ENCODE assay signal across 16 cellular contexts in the genomic region with DNA sequence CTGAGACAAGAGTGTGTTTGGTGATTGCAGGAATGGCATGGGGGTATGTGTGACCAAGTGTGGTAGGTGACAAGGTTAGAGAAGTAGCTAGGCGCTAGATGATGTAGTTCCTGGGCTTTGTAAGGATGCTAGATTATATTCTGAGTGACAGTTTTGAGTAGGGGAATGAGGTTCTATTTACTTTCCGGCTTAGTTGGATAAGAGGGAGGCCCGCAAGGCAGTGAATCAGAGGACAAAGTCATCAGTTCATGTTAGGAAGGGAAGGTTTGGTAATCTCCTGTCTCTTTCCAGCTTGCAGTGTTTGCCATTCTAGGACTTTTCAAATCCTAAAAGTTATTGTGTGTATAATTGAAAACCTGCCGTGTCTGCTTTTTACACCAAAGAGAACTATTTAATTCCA. TPM values are rescaled to one million over a fixed set of nuclear protein-coding genes. Genes with fewer than 3 reads are reported as not detected.
DNase-seq lines count a peak whose midpoint lies in the region; ATAC-seq, FAIRE-seq and TF ChIP-seq lines count a peak whose summit lies in the region.
"Had no signal": no experiment of that assay in that cellular context is flagged by ENCODE, and none has a peak within 500 bp of the region (broad histone marks: within the 10 kb centered on the region; RNA-seq: fewer than 3 reads in every experiment).

No MANE protein-coding gene starts in this region.

- intact Hi-C loops in body of pancreas (cut with DNase I), result no loop called here

- FAIRE-seq in A549 (lab: Jason Lieb, UNC), result no peak

- H3K27me3 Mint-ChIP-seq in activated T-cell treated with anti-CD3 and anti-CD28 coated beads, Interleukin-2, amount 50 U/mL, for 4 hours (ENCODE audit: low read depth), result peaks cover 5% of the 10 kb centered on the region
- no peaks in the 10 kb centered on the region for H3K27me3 Mint-ChIP-seq in activated naive CD8-positive, alpha-beta T cell treated with anti-CD3 and anti-CD28 coated beads for 36 hours
- H3K27me3 Mint-ChIP-seq: IgD-negative memory B cell had no signal

- in situ Hi-C loops in brain microvascular endothelial cell (cut with HindIII; ENCODE audit: low pct_ligation_motif_present, low sequenced_read_pairs), result no loop called here

- H3K36me3 ChIP-seq in brain microvascular endothelial cell (replicated peaks), result no peaks in the 10 kb centered on the region
- no peaks in the 10 kb centered on the region for H3K36me3 ChIP-seq in body of pancreas (replicated peaks in 1 of 2; ENCODE audit: insufficient read depth in 1 of 2, low read depth in 2 of 2)
- H3K36me3 ChIP-seq: BLaER1 had no signal

- no peak overlapping the region for H3K4me3 Mint-ChIP-seq in activated T-cell treated with anti-CD3 and anti-CD28 coated beads, Interleukin-2, amount 50 U/mL, for 4 hours
- H3K4me3 Mint-ChIP-seq in activated naive CD8-positive, alpha-beta T cell treated with anti-CD3 and anti-CD28 coated beads for 36 hours, result no peak overlapping the region
- H3K4me3 Mint-ChIP-seq: CD8-positive, alpha-beta T cell; IgD-negative memory B cell had no signal

- TF ChIP-seq RAD21 in A549 (conservative IDR thresholded peaks at IDR 0.05 in 1 of 2, IDR thresholded peaks at IDR 0.05 in 1 of 2), result no peak

- POLR2A ChIA-PET in A549 (lab: Yijun Ruan, JAX), result no interaction called here

- TF ChIP-seq CTCF in A549 (IDR thresholded peaks at IDR 0.05), result no peak
- no peak for TF ChIP-seq CTCF in brain microvascular endothelial cell (IDR thresholded peaks at IDR 0.05; ENCODE audit: low read depth, low read length, missing control alignments)
- no peak for TF ChIP-seq CTCF in body of pancreas (IDR thresholded peaks at IDR 0.05)

- H3K4me1 Mint-ChIP-seq in activated T-cell treated with anti-CD3 and anti-CD28 coated beads, Interleukin-2, amount 50 U/mL, for 4 hours (ENCODE audit: low read depth), result no peaks in the 10 kb centered on the region
- peaks cover 2% of the 10 kb centered on the region for H3K4me1 Mint-ChIP-seq in activated naive CD8-positive, alpha-beta T cell treated with anti-CD3 and anti-CD28 coated beads for 36 hours
- H3K4me1 Mint-ChIP-seq: IgD-negative memory B cell had no signal

- H3K36me3 Mint-ChIP-seq in activated T-cell treated with anti-CD3 and anti-CD28 coated beads, Interleukin-2, amount 50 U/mL, for 4 hours (ENCODE audit: insufficient read depth), result no peaks in the 10 kb centered on the region
- no peaks in the 10 kb centered on the region for H3K36me3 Mint-ChIP-seq in activated naive CD8-positive, alpha-beta T cell treated with anti-CD3 and anti-CD28 coated beads for 36 hours
- H3K36me3 Mint-ChIP-seq: CD8-positive, alpha-beta T cell had no signal

- H3K9me3 Mint-ChIP-seq in activated T-cell treated with anti-CD3 and anti-CD28 coated beads, Interleukin-2, amount 50 U/mL, for 4 hours, result no peaks in the 10 kb centered on the region
- no peaks in the 10 kb centered on the region for H3K9me3 Mint-ChIP-seq in activated naive CD8-positive, alpha-beta T cell treated with anti-CD3 and anti-CD28 coated beads for 36 hours
- H3K9me3 Mint-ChIP-seq: CD8-positive, alpha-beta T cell had no signal

- WGBS in A549 (ENCODE audit: missing lambda C conversion rate), result 8% methylated on average over 4 of the region's 4 CpGs
- 51 to 60% methylated on average over 4 of the region's 4 CpGs for WGBS in body of pancreas, 2 donors

- H3K4me2 ChIP-seq in A549, result peak overlapping the region; percentile 45
- H3K4me2 ChIP-seq: BLaER1, PC-9 had no signal

- H3K9me3 ChIP-seq in A549 (no peaks in the 10 kb centered on the region), body of pancreas (no peaks in the 10 kb centered on the region)
- H3K9me3 ChIP-seq: BLaER1 had no signal

- H3K4me1 ChIP-seq in A549 (peaks cover 17% of the 10 kb centered on the region; the same call in 2 of the 3 replicates), body of pancreas (no peaks in the 10 kb centered on the region)
- H3K4me1 ChIP-seq: BLaER1 had no signal

- H3K27ac Mint-ChIP-seq in activated naive CD8-positive, alpha-beta T cell treated with anti-CD3 and anti-CD28 coated beads for 36 hours, result no peak overlapping the region
- H3K27ac Mint-ChIP-seq: CD8-positive, alpha-beta T cell; IgD-negative memory B cell had no signal

- ATAC-seq in A549 (peak; percentile 94 to 95), body of pancreas (no peak)
- ATAC-seq in activated T-cell treated with anti-CD3 and anti-CD28 coated beads, Interleukin-2, amount 50 U/mL, for 4 hours, result no peak
- ATAC-seq: CD8-positive, alpha-beta T cell; Right ventricle myocardium inferior had no signal

- H3K27me3 ChIP-seq in brain microvascular endothelial cell (replicated peaks), result no peaks in the 10 kb centered on the region
- no peaks in the 10 kb centered on the region for H3K27me3 ChIP-seq in body of pancreas
- H3K27me3 ChIP-seq: BLaER1 had no signal

- no peak for TF ChIP-seq POLR2A in A549 (IDR thresholded peaks at IDR 0.05; ENCODE audit: low read length)
- TF ChIP-seq POLR2A in body of pancreas (IDR thresholded peaks at IDR 0.05), result no peak

- DNase-seq in A549 (ENCODE audit: low read depth in 1 of 2, low spot score in 1 of 2), result peak; percentile 26 to 68
- peak; percentile 51 for DNase-seq in HuH-7.5 (ENCODE audit: low spot score)
- peak; percentile 14 for DNase-seq in brain microvascular endothelial cell
- DNase-seq in iris pigment epithelial cell (ENCODE audit: low read depth), result peak; percentile 46
- DNase-seq in activated T-cell treated with anti-CD3 and anti-CD28 coated beads, Interleukin-2, amount 50 U/mL, for 4 hours, result no peak
- DNase-seq in activated naive CD8-positive, alpha-beta T cell treated with anti-CD3 and anti-CD28 coated beads for 36 hours, result no peak
- no peak for DNase-seq in activated CD4-positive, alpha-beta T cell treated with anti-CD3 and anti-CD28 coated beads, Interleukin-2, amount 50 U/mL, for 48 hours
- DNase-seq in body of pancreas, result no peak
- DNase-seq: CD8-positive, alpha-beta T cell; EL; NCI-H1105 treated with DMSO at 0.1 percent for 48 hours; NCI-H187 treated with DMSO at 0.1 percent for 48 hours; PC-9 had no signal

- H3K27ac ChIP-seq in A549 (no peak overlapping the region), brain microvascular endothelial cell (no peak overlapping the region), body of pancreas (no peak overlapping the region)
- H3K27ac ChIP-seq: BLaER1, PC-9 had no signal

- no peak for TF ChIP-seq EP300 in A549 (IDR thresholded peaks at IDR 0.05)

- no peak overlapping the region for H3K4me3 ChIP-seq in A549
- no peak overlapping the region for H3K4me3 ChIP-seq in brain microvascular endothelial cell (ENCODE audit: low read depth, low read length)
- H3K4me3 ChIP-seq in body of pancreas, result no peak overlapping the region
- H3K4me3 ChIP-seq: BLaER1, PC-9 had no signal

- CTCF ChIA-PET in A549 (lab: Yijun Ruan, JAX), result interaction anchor here (0.6 kb wide), 1 partner anchor 448 kb away, joined by 3 read pairs; no protein-coding TSS in a partner anchor

TF ChIP-seq in A549, 52 proteins besides CTCF, POLR2A, EP300 and RAD21:
- no peak for TF ChIP-seq FOSL2 (IDR thresholded peaks at IDR 0.05)
- peak; percentile 19; the same call in 1 of the 2 replicates for TF ChIP-seq FOSL2 (CRISPR knock-in tag; IDR thresholded peaks at IDR 0.05)
- no peak for TF ChIP-seq TP53 (CRISPR knock-in tag; IDR thresholded peaks at IDR 0.05)
- TF ChIP-seq ZFP36 (IDR thresholded peaks at IDR 0.05; ENCODE audit: borderline replicate concordance, partially characterized antibody), result no peak
- TF ChIP-seq ZSCAN20 (CRISPR knock-in tag; IDR thresholded peaks at IDR 0.05), result no peak
- no peak for TF ChIP-seq FOXS1 (CRISPR knock-in tag; IDR thresholded peaks at IDR 0.05)
- no peak for TF ChIP-seq RFX5 (IDR thresholded peaks at IDR 0.05)
- TF ChIP-seq RCOR1 (IDR thresholded peaks at IDR 0.05; ENCODE audit: low read depth, low read length), result no peak
TF ChIP-seq in A549: peak in this region for 1.

RNA-seq across cellular contexts. Expression of a gene that starts 45.0 kb away (rescaled TPM):
- polyA plus RNA-seq in A549 (2011; rRNA removed), result 1.2 and 1.7 TPM in 2 replicates
- polyA plus RNA-seq in A549 (2012; cell fraction: cytosol; rRNA removed), result 0.61 and 0.87 TPM in 2 replicates
- polyA plus RNA-seq in A549 (2012; cell fraction: nucleus; rRNA removed), result 1.2 and 1.3 TPM in 2 replicates
- polyA plus RNA-seq in A549 (2017; fragmentation: RNase III; extraction: RNeasy Plus Mini Kit Qiagen cat#74134 plus additional on column Dnase treatment), result 0.68 to 0.91 TPM (median 0.70 TPM) in 3 replicates
- polyA minus RNA-seq in A549 (2011; rRNA and poly(A)+ RNA removed), result 0.73 and 1.2 TPM in 2 replicates
- total RNA-seq in activated T-cell treated with anti-CD3 and anti-CD28 coated beads, Interleukin-2, amount 50 U/mL, for 4 hours, result under 1 TPM; 0.15 to 0.32 (median 0.24) TPM
- total RNA-seq in activated naive CD8-positive, alpha-beta T cell treated with anti-CD3 and anti-CD28 coated beads for 36 hours, result under 1 TPM; 0.26 to 0.52 TPM
- under 1 TPM in 1 of 2 donors, not detected in 1; 0.52 TPM for total RNA-seq in body of pancreas

Comparison
In these comparisons a context has a peak if more than half of its experiments do, and no peak if none do; other contexts are left out.
1. ATAC-seq: peak in A549 (2 of 2); none in activated T-cell treated with anti-CD3 and anti-CD28 coated beads, Interleukin-2, amount 50 U/mL, for 4 hours (0 of 2) and body of pancreas (single experiment).
2. DNase-seq: peak in A549 (2 of 2), HuH-7.5 (single experiment), brain microvascular endothelial cell (single experiment) and iris pigment epithelial cell (single experiment); none in activated T-cell treated with anti-CD3 and anti-CD28 coated beads, Interleukin-2, amount 50 U/mL, for 4 hours (single experiment), activated naive CD8-positive, alpha-beta T cell treated with anti-CD3 and anti-CD28 coated beads for 36 hours (single experiment), activated CD4-positive, alpha-beta T cell treated with anti-CD3 and anti-CD28 coated beads, Interleukin-2, amount 50 U/mL, for 48 hours (0 of 2) and body of pancreas (0 of 4).